8 cellular contexts compared by ENCODE assay signal in the genomic region with DNA sequence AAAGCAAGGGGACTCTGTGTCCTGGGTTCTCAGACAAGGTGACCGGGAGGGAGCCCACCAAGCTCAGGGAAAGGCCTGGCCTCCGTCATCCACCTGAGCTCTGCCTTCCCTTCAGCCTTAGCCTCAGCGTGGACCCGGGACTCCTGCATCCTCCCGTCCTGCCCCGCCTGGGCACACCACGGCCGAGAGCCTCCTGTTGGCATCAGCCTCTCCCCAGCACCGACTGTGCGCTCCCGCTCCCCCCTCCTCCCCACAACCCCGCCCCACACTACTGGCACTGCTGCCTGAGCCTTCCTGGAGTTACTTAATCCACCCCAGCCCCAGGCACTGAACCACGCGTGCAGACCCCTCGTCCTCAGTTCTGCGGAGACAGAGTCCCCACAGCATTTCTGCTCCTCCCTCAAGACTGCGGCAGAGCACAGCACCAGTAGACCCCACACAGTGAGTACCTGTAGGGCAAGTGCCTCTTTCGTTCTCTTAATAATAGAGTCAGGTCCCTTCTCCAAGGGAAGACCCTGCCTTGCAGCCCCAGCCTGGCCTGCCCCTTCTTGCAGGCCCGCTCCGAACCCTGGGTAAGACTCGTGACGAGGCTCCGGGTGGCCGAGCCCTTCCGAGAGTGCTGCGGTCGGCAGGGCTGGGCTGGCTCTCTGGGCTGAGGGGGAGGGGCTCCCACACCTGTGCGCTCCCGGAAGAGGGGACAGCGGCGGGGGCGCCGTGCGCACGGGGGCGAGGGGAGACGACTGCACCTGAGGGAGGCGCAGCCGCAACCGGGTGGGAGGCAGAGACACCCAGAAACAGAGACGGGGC.
DNase-seq lines count a peak whose midpoint lies in the region; ATAC-seq and TF ChIP-seq lines count a peak whose summit lies in the region.

A gene with protein sequence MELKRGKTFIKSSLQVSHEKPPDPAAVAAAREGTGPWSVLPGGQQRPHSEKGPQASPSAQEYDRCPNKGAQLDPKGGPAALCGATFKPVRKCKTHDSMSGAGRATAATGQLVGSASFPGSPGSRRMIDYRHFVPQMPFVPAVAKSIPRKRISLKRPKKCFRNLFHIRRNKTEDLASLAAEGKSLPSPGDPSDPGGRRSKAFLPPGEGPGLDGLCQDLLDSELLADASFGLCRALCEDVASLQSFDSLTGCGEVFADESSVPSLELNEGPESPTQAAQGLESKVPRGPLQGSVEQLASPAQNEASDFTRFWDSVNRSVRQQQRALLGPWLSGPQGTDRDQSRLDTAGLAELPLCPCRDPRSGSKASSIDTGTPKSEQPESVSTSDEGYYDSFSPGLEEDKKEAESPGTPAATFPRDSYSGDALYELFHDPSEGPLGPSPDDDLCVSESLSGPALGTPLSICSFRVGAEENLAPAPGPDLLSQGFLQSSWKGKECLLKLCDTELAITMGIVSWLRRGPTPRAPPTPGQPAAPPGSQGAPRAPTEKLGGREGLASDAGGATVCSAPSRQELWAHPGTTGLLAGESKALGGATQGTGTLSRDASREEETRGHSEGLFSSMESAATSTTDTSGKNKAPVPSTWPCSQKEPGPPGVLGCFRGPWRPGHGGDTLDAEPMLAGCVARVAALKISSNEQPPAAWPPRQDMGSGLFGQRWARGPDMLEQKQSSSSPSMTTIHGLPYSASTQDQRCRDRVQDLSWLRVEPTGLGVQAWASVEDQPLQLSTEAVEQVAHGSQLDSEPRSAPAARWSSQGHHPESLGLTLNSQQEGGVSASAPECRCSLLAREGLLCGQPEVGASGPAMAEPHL (plus strand): TSS at position 307 of the 807 bp plus-strand sequence. CDS start 6,533 bp downstream, outside the sequence.

- no peaks in the 10 kb centered on the region for H3K36me3 ChIP-seq in iPS-15b (ENCODE audit: control insufficient read depth, insufficient read depth, low read length)

- peaks cover 53% of the 10 kb centered on the region for H3K27me3 Mint-ChIP-seq in stimulated activated naive CD8-positive, alpha-beta T cell treated with anti-CD3 and anti-CD28 coated beads, Interleukin-15, amount 100 ng/mL, for 72 hours

- H3K4me1 ChIP-seq in iPS-15b (ENCODE audit: control insufficient read depth, insufficient read depth, low read length), result no peaks in the 10 kb centered on the region

- no peaks in the 10 kb centered on the region for H3K9me3 ChIP-seq in iPS-15b (ENCODE audit: control insufficient read depth, insufficient read depth, low read length)

- no peak for TF ChIP-seq POLR2A in GM18505 (IDR thresholded peaks at IDR 0.05; ENCODE audit: borderline replicate concordance, extremely low read depth, insufficient read depth, insufficient read length)

- peak; percentile 26 for ATAC-seq in stimulated activated naive CD8-positive, alpha-beta T cell treated with anti-CD3 and anti-CD28 coated beads, Interleukin-15, amount 100 ng/mL, for 72 hours
- ATAC-seq in GM21529 (IDR thresholded peaks at IDR 0.05; ENCODE audit: unreplicated experiment) (no peak), GM18505 (IDR thresholded peaks at IDR 0.05; ENCODE audit: unreplicated experiment) (no peak)

- H3K4me3 Mint-ChIP-seq in stimulated activated naive CD8-positive, alpha-beta T cell treated with anti-CD3 and anti-CD28 coated beads, Interleukin-15, amount 100 ng/mL, for 72 hours, result peak within 1 kb of the TSS; percentile 33 to 58

- H3K27me3 ChIP-seq in iPS-15b (ENCODE audit: control insufficient read depth, insufficient read depth, low read length), result peaks cover 25% of the 10 kb centered on the region

- DNase-seq in NCI-H187 (lab: John Stamatoyannopoulos, UW) (peak; percentile 24 to 35), NCI-H187 treated with DMSO at 0.1 percent for 48 hours (lab: John Stamatoyannopoulos, UW) (no peak), NCI-H748 (lab: John Stamatoyannopoulos, UW; ENCODE audit: unreplicated experiment) (peak; percentile 74), amniotic stem cell (lab: John Stamatoyannopoulos, UW) (no peak)
- no peak for DNase-seq in stimulated activated naive CD8-positive, alpha-beta T cell treated with anti-CD3 and anti-CD28 coated beads, Interleukin-15, amount 100 ng/mL, for 72 hours

- no peak within 1 kb of the TSS for H3K27ac Mint-ChIP-seq in stimulated activated naive CD8-positive, alpha-beta T cell treated with anti-CD3 and anti-CD28 coated beads, Interleukin-15, amount 100 ng/mL, for 72 hours

- peak within 1 kb of the TSS; percentile 85 for H3K4me3 ChIP-seq in iPS-15b (ENCODE audit: low read depth, low read length)

- H3K4me1 Mint-ChIP-seq in stimulated activated naive CD8-positive, alpha-beta T cell treated with anti-CD3 and anti-CD28 coated beads, Interleukin-15, amount 100 ng/mL, for 72 hours, result peaks cover 5% of the 10 kb centered on the region

- peak within 1 kb of the TSS; percentile 47 for H3K9ac ChIP-seq in iPS-15b (ENCODE audit: low read depth, low read length)

- no peaks in the 10 kb centered on the region for H3K9me3 Mint-ChIP-seq in stimulated activated naive CD8-positive, alpha-beta T cell treated with anti-CD3 and anti-CD28 coated beads, Interleukin-15, amount 100 ng/mL, for 72 hours

Comparison
In these comparisons a context has a peak if more than half of its experiments do, and no peak if none do; other contexts are left out.
1. DNase-seq: peak in NCI-H187 (2 of 2) and NCI-H748 (single experiment); none in NCI-H187 treated with DMSO at 0.1 percent for 48 hours (single experiment), stimulated activated naive CD8-positive, alpha-beta T cell treated with anti-CD3 and anti-CD28 coated beads, Interleukin-15, amount 100 ng/mL, for 72 hours (0 of 2) and amniotic stem cell (single experiment).